Comparison of ENCODE assay signal across 18 cellular contexts in the genomic region with DNA sequence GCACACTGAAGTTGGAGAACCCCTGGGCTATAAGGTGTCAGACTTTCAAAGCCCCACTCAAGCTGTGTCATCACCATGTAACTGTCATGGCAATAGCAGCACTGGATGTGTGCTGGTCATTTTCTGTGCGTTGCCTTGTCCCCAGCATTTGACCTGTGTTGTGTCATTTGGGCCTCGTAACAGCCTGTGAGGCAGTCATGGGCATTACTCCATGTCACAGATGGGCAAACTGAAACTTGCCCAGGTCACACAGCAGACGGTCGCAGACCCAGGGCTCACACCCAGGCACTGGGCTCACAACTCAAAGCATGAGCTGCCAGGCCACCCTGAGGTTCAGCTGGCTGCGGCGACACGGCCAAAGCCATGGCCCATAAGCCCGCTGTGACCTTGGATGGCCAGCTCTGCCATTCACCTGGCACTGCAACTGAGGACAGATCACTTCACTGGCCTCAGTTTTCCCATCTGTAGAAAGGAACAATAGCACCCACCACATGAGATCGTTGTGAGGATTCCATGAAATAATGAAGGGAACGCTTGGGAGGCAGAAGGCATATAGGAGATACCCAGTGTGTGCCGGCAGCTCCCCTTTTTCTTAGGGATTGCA. TPM values are rescaled to one million over a fixed set of nuclear protein-coding genes. Genes with fewer than 3 reads are reported as not detected.
DNase-seq lines count a peak whose midpoint lies in the region; ATAC-seq, FAIRE-seq and TF ChIP-seq lines count a peak whose summit lies in the region.
"Had no signal": no experiment of that assay in that cellular context is flagged by ENCODE, and none has a peak within 500 bp of the region (broad histone marks: within the 10 kb centered on the region; RNA-seq: fewer than 3 reads in every experiment).

No MANE protein-coding gene starts in this region.

- no peak overlapping the region for H3K23ac ChIP-seq in H1 (ENCODE audit: insufficient read length)

- peak; percentile 34 for DNase-seq in DMS53 (lab: John Stamatoyannopoulos, UW)
- DNase-seq in DMS53 treated with DMSO at 0.1 percent for 48 hours (lab: John Stamatoyannopoulos, UW; ENCODE audit: unreplicated experiment) = no peak
- no peak for DNase-seq in H1 (ENCODE audit: low read depth in 1 of 2, low spot score in 2 of 2)
- DNase-seq in HepG2 (ENCODE audit: low spot score) = no peak
- no peak for DNase-seq in urothelium cell line (ENCODE audit: low spot score)
- no peak for DNase-seq in NCI-H446 (lab: John Stamatoyannopoulos, UW)
- DNase-seq: AML-193; Caco-2; CD8-positive, alpha-beta memory T cell; IMR-90 had no signal

- no peak overlapping the region for H2BK20ac ChIP-seq in H1 (ENCODE audit: low read length)

- H2AK5ac ChIP-seq in H1 (ENCODE audit: low read depth, low read length) = 0 out of 2 replicates have a peak overlapping the region, but pooled peaks have one; percentile 15

- H3K4me3 ChIP-seq in H1 (ENCODE audit: extremely low read depth in 1 of 4, insufficient read depth in 2 of 4, low read depth in 3 of 4, low read length in 4 of 4) = no peak overlapping the region
- H3K4me3 ChIP-seq in HepG2 (replicated peaks in 1 of 3; ENCODE audit: insufficient read depth in 1 of 3, low read depth in 2 of 3, low read length in 3 of 3) = no peak overlapping the region
- H3K4me3 ChIP-seq: BLaER1, GM12878 had no signal

- no TSS peak for BruUV-seq in HepG2 (replicated peaks; lab: Mats Ljungman, UMichigan)

- no peak overlapping the region for H3K56ac ChIP-seq in H1 (replicated peaks; ENCODE audit: insufficient read length, low read depth, low read length)

- no peak overlapping the region for H4K5ac ChIP-seq in H1 (ENCODE audit: insufficient read length, low read depth, low read length)

- H3K36me3 ChIP-seq in H1 (ENCODE audit: control insufficient read depth in 2 of 4, insufficient read depth in 4 of 4, low read length in 3 of 4) (no peaks in the 10 kb centered on the region), HepG2 (replicated peaks in 1 of 2; ENCODE audit: control insufficient read depth in 1 of 2, insufficient read depth in 2 of 2, low read length in 2 of 2) (no peaks in the 10 kb centered on the region)
- H3K36me3 ChIP-seq: BLaER1 had no signal

- no peak overlapping the region for H3K4me2 ChIP-seq in H1 (ENCODE audit: insufficient read depth in 1 of 2, low read depth in 2 of 2, low read length in 2 of 2)
- no peak overlapping the region for H3K4me2 ChIP-seq in HepG2 (ENCODE audit: low read depth, low read length)
- H3K4me2 ChIP-seq: BLaER1 had no signal

- no peak for TF ChIP-seq POLR2A in H1 (IDR thresholded peaks at IDR 0.05; ENCODE audit: control extremely low read depth in 1 of 2, low read depth in 2 of 2, low read length in 2 of 2)
- no peak for TF ChIP-seq POLR2A in HepG2 (IDR thresholded peaks at IDR 0.05; ENCODE audit: insufficient read depth in 1 of 2, low read depth in 2 of 2, low read length in 2 of 2)

- H3K9ac ChIP-seq in H1 (replicated peaks in 1 of 4; ENCODE audit: extremely low read depth in 1 of 4, low read depth in 3 of 4, low read length in 3 of 4) (no peak overlapping the region), HepG2 (ENCODE audit: insufficient read depth, low read depth, low read length) (no peak overlapping the region)
- H3K9ac ChIP-seq: BLaER1 had no signal

- no peaks in the 10 kb centered on the region for H3K79me1 ChIP-seq in H1 (ENCODE audit: low read depth, low read length)

- H4K20me1 ChIP-seq in H1 (replicated peaks in 1 of 2; ENCODE audit: control insufficient read depth in 1 of 2, insufficient read depth in 2 of 2, low read length in 2 of 2) = no peaks in the 10 kb centered on the region
- peaks cover 2% of the 10 kb centered on the region; the same call in 1 of the 2 replicates for H4K20me1 ChIP-seq in HepG2 (ENCODE audit: insufficient read depth, low read length)
- H4K20me1 ChIP-seq: BLaER1 had no signal

- peak overlapping the region; percentile 97; the same call in 1 of the 2 replicates for H2BK15ac ChIP-seq in H1 (ENCODE audit: low read length)

- H3K4me1 ChIP-seq in H1 (replicated peaks in 1 of 4; ENCODE audit: control insufficient read depth in 3 of 4, insufficient read depth in 4 of 4, low read length in 3 of 4) (peaks cover 3 to 27% (median 9%) of the 10 kb centered on the region in 4 experiments), HepG2 (ENCODE audit: insufficient read depth, low read length) (peaks cover 20% of the 10 kb centered on the region)

- in situ Hi-C loops in HepG2 (cut with HindIII; ENCODE audit: extremely low pct_ligation_motif_present, low pct_unique_long_range_greater_than_20kb) = no loop called here

- H2BK5ac ChIP-seq in H1 (ENCODE audit: low read depth, low read length) = no peak overlapping the region; the same call in 1 of the 2 replicates

- H3K27me3 ChIP-seq in H1 (replicated peaks in 1 of 4; ENCODE audit: control insufficient read depth in 3 of 4, extremely low read depth in 1 of 4, insufficient read depth in 3 of 4, low read length in 3 of 4) (peaks cover 0 to 5% (median 1%) of the 10 kb centered on the region in 4 experiments; a peak in 4 of 7 replicates), HepG2 (ENCODE audit: control insufficient read depth in 1 of 2, insufficient read depth in 2 of 2, low read length in 2 of 2) (peaks cover 4 to 24% of the 10 kb centered on the region in 2 experiments; a peak in 4 of 5 replicates)
- H3K27me3 ChIP-seq: BLaER1 had no signal

- peak overlapping the region; percentile 15 for H4K91ac ChIP-seq in H1 (replicated peaks; ENCODE audit: insufficient read length, low read length)

- 94% methylated on average over 11 of the region's 11 CpGs; no CpG with 5 or more reads in 1 of the 2 experiments for WGBS in H1 (ENCODE audit: extremely low coverage in 1 of 2, insufficient coverage in 1 of 2, insufficient read length in 1 of 2, insufficient replicate concordance in 2 of 2, low coverage in 1 of 2, low lambda C conversion rate in 2 of 2, missing lambda C conversion rate in 1 of 2), 2 experiments
- WGBS in HepG2 (ENCODE audit: low lambda C conversion rate) = 61% methylated on average over 10 of the region's 11 CpGs

- no peak overlapping the region for H4K8ac ChIP-seq in H1 (ENCODE audit: extremely low read depth, insufficient read depth, low read length)

- POLR2A ChIA-PET in H1 (lab: Charles Lee; ENCODE audit: partially characterized antibody) = interaction anchor here (1.0 to 1.3 kb wide), 2 partner anchors 17 to 41 kb away, joined by 3 read pairs; no protein-coding TSS in a partner anchor
- POLR2A ChIA-PET in HepG2 (lab: Yijun Ruan, JAX) = no interaction called here

- H3K27ac ChIP-seq in H1 (ENCODE audit: low read depth, low read length) (no peak overlapping the region), HepG2 (ENCODE audit: extremely low read length, insufficient read depth, low read length) (no peak overlapping the region)
- H3K27ac ChIP-seq: 22Rv1, BLaER1 had no signal

- intact Hi-C loops in HepG2 (cut with micrococcal nuclease; ENCODE audit: unreplicated experiment) = no loop called here

- ATAC-seq in HepG2 = no peak
- ATAC-seq in HG03108 (IDR thresholded peaks at IDR 0.05; ENCODE audit: unreplicated experiment) = no peak
- ATAC-seq: GM12878, HCT116 had no signal

- H2AFZ ChIP-seq in H1 (ENCODE audit: low read length) (no peak overlapping the region), HepG2 (ENCODE audit: low read length) (no peak overlapping the region)

- TF ChIP-seq CTCF in H1 (IDR thresholded peaks at IDR 0.05; ENCODE audit: control extremely low read depth in 1 of 3, insufficient read depth in 1 of 3, low read depth in 1 of 3, low read length in 3 of 3) (no peak), HepG2 (CRISPR knock-in tag; IDR thresholded peaks at IDR 0.05) (no peak)

- no peaks in the 10 kb centered on the region for H3K79me2 ChIP-seq in H1 (ENCODE audit: control insufficient read depth in 1 of 2, insufficient read depth in 2 of 2, low read length in 2 of 2)
- no peaks in the 10 kb centered on the region for H3K79me2 ChIP-seq in HepG2 (ENCODE audit: insufficient read depth, low read length)

- H3K4ac ChIP-seq in H1 (replicated peaks; ENCODE audit: insufficient read length, low read depth, low read length) = no peak overlapping the region

- TF ChIP-seq EP300 in H1 (IDR thresholded peaks at IDR 0.05; ENCODE audit: borderline replicate concordance in 1 of 2, low read depth in 2 of 2, low read length in 2 of 2) (no peak), HepG2 (IDR thresholded peaks at IDR 0.05; ENCODE audit: low read depth in 2 of 2, low read length in 2 of 2) (no peak), HepG2 (CRISPR knock-in tag; IDR thresholded peaks at IDR 0.05; ENCODE audit: borderline replicate concordance) (no peak)

- CTCF ChIA-PET in H1 (lab: Charles Lee; ENCODE audit: partially characterized antibody) (interaction anchor here (0.8 to 2.4 kb wide), 7 partner anchors 14 to 59 kb away, joined by 3 to 16 read pairs (median 4); no protein-coding TSS in a partner anchor), HepG2 (lab: Yijun Ruan, JAX; ENCODE audit: low intra/inter-chr PET ratio, low total read pairs) (no interaction called here)

- no peak for FAIRE-seq in H1 (lab: Jason Lieb, UNC)
- no peak for FAIRE-seq in HepG2 (lab: Jason Lieb, UNC)
- peak; percentile 27 for FAIRE-seq in urothelium cell line (lab: Jason Lieb, UNC)
- FAIRE-seq: GM12878, GM18507, H54 had no signal

- TF ChIP-seq RAD21 in H1 (IDR thresholded peaks at IDR 0.05 in 1 of 2, conservative IDR thresholded peaks at IDR 0.05 in 1 of 2; ENCODE audit: low read depth in 2 of 2, low read length in 2 of 2) = no peak
- TF ChIP-seq RAD21 in HepG2 (CRISPR knock-in tag; IDR thresholded peaks at IDR 0.05) = no peak

- H3K18ac ChIP-seq in H1 (ENCODE audit: extremely low read depth, low read length) = 0 out of 2 replicates have a peak overlapping the region, but pooled peaks have one; percentile 14

- 0 out of 2 replicates have a peak overlapping the region, but pooled peaks have one; percentile 60 for H2BK12ac ChIP-seq in H1 (ENCODE audit: low read depth, low read length)

- H3K14ac ChIP-seq in H1 (ENCODE audit: insufficient read length) = no peak overlapping the region

- peaks cover 6% of the 10 kb centered on the region; the same call in 1 of the 2 replicates for H3K23me2 ChIP-seq in H1 (ENCODE audit: low read depth, low read length)

- no peak overlapping the region for H2BK120ac ChIP-seq in H1 (replicated peaks; ENCODE audit: low read depth, low read length)

- no peaks in the 10 kb centered on the region for H3K9me3 ChIP-seq in H1 (ENCODE audit: insufficient read depth in 2 of 2, low read depth in 1 of 2, low read length in 1 of 2)
- no peaks in the 10 kb centered on the region for H3K9me3 ChIP-seq in HepG2 (ENCODE audit: low read length)
- H3K9me3 ChIP-seq: BLaER1, Caco-2 had no signal

RNA-seq across cellular contexts. Expression of a gene that starts 36.7 kb away (rescaled TPM):
- total RNA-seq in H1 (2021; fragmentation: NEBNext Ultra II Directional; extraction: Animal tissue kit (Norgen Biotek cat#: 25700)) = 0.23 and 0.30 TPM in 2 replicates
- polyA plus RNA-seq in H1 (2011; rRNA removed) (0.24 and 0.32 TPM in 2 replicates), HepG2 (2011; rRNA removed) (1.7 and 2.4 TPM in 2 replicates)
- 0.25 TPM for polyA plus RNA-seq in H1 (2011; cell fraction: cytosol; rRNA removed)
- polyA plus RNA-seq in H1 (2011; cell fraction: nucleus; rRNA removed) = 0.44 TPM
- polyA plus RNA-seq in H1 (2012, experiment 1 of 2) = 0.27 to 0.51 TPM (median 0.42 TPM) in 4 replicates
- 0.31 TPM for polyA plus RNA-seq in H1 (2012, experiment 2 of 2)
- 0.10 TPM for polyA plus RNA-seq in H1 (2013, experiment 1 of 2)
- polyA plus RNA-seq in H1 (2013, experiment 2 of 2) = 0.15 TPM
- polyA minus RNA-seq in H1 (2011; rRNA and poly(A)+ RNA removed) = 0.19 and 0.46 TPM in 2 replicates
- 0.44 TPM for polyA minus RNA-seq in H1 (2011; cell fraction: cytosol; rRNA and poly(A)+ RNA removed)
- 0.50 TPM for polyA minus RNA-seq in H1 (2011; cell fraction: nucleus; rRNA and poly(A)+ RNA removed)
- total RNA-seq in HepG2 (2016; rRNA removed; fragmentation: Illumina TruSeq; extraction: Trizol) = 0.17 and 0.20 TPM in 2 replicates
- total RNA-seq in HepG2 (2016; cell fraction: cytosol; rRNA removed; fragmentation: Illumina TruSeq; extraction: Trizol; ENCODE audit: low read depth) = not detected in 2 replicates
- 0.09 and 0.19 TPM in 2 replicates for total RNA-seq in HepG2 (2016; cell fraction: insoluble cytoplasmic fraction; rRNA removed; fragmentation: Illumina TruSeq; extraction: Trizol)
- 0.09 and 0.10 TPM in 2 replicates for total RNA-seq in HepG2 (2016; cell fraction: membrane; rRNA removed; fragmentation: Illumina TruSeq; extraction: Trizol)
- 0.40 and 0.47 TPM in 2 replicates for total RNA-seq in HepG2 (2016; cell fraction: nucleus; rRNA removed; fragmentation: Illumina TruSeq; extraction: Trizol)
- 2.2 and 2.3 TPM in 2 replicates for polyA plus RNA-seq in HepG2 (2011; cell fraction: cytosol; rRNA removed)
- polyA plus RNA-seq in HepG2 (2011; cell fraction: nucleus; rRNA removed) = 2.0 and 2.4 TPM in 2 replicates
- 0.34 and 0.88 TPM in 2 replicates for polyA plus RNA-seq in HepG2 (2012)
- polyA plus RNA-seq in HepG2 (2016; cell fraction: cytosol; fragmentation: Illumina TruSeq; extraction: Trizol; ENCODE audit: low read depth) = 0.05 TPM in 1 of 2 replicates, not detected in the other
- polyA plus RNA-seq in HepG2 (2016; cell fraction: insoluble cytoplasmic fraction; fragmentation: Illumina TruSeq; extraction: Trizol; ENCODE audit: low read depth) = 0.10 and 0.17 TPM in 2 replicates
- polyA plus RNA-seq in HepG2 (2016; cell fraction: membrane; fragmentation: Illumina TruSeq; extraction: Trizol; ENCODE audit: low read depth) = 0.06 TPM in 2 replicates
- polyA plus RNA-seq in HepG2 (2016; cell fraction: nucleus; fragmentation: Illumina TruSeq; extraction: Trizol; ENCODE audit: insufficient read depth, low read depth) = 0.37 and 0.68 TPM in 2 replicates
- polyA minus RNA-seq in HepG2 (2011; rRNA and poly(A)+ RNA removed; ENCODE audit: low replicate concordance) = 4.0 TPM in 1 of 2 replicates, not detected in the other
- polyA minus RNA-seq in HepG2 (2011; cell fraction: cytosol; rRNA and poly(A)+ RNA removed) = 2.7 TPM in 2 replicates
- polyA minus RNA-seq in HepG2 (2011; cell fraction: nucleus; rRNA and poly(A)+ RNA removed) = 0.90 and 1.1 TPM in 2 replicates
- total RNA-seq: CD8-positive, alpha-beta memory T cell; G401 had no signal
- polyA plus RNA-seq: CD8-positive, alpha-beta memory T cell; GM12878 had no signal
